ENCODE assay signal across 8 cellular contexts in genomic region chr3:17032407-17033034, GRCh38.
DNase-seq lines count a peak whose midpoint lies in the region; ATAC-seq and TF ChIP-seq lines count a peak whose summit lies in the region.

No MANE protein-coding gene starts in this region.

- no peak overlapping the region for H2AFZ ChIP-seq in SU-DHL-6 (ENCODE audit: low read depth, low read length, severe bottlenecking)

- no peak overlapping the region for H3K4me2 ChIP-seq in SU-DHL-6 (ENCODE audit: low read depth, low read length, poor library complexity, severe bottlenecking)

- ATAC-seq in GM18909 (IDR thresholded peaks at IDR 0.05; ENCODE audit: poor library complexity, unreplicated experiment) (no peak), HG03565 (IDR thresholded peaks at IDR 0.05; ENCODE audit: unreplicated experiment) (no peak)

- no peaks in the 10 kb centered on the region for H3K36me3 ChIP-seq in SU-DHL-6 (ENCODE audit: low read length)

- no peaks in the 10 kb centered on the region for H3F3A ChIP-seq in SU-DHL-6 (ENCODE audit: insufficient read depth)

- peak; percentile 57 for TF ChIP-seq CTCF in HFF-Myc (IDR thresholded peaks at IDR 0.05; ENCODE audit: low read depth, low read length, missing control alignments)
- TF ChIP-seq CTCF in SU-DHL-6 (IDR thresholded peaks at IDR 0.05; ENCODE audit: insufficient read depth, low read length, poor library complexity, severe bottlenecking): peak; percentile 36

- H3K4me3 ChIP-seq in HFF-Myc (replicated peaks; ENCODE audit: low read depth, low read length) (no peak overlapping the region), SU-DHL-6 (ENCODE audit: insufficient read depth, low read length, poor library complexity, severe bottlenecking) (no peak overlapping the region)

- DNase-seq in D341Med (ENCODE audit: low spot score) (peak; percentile 49), HFF-Myc (ENCODE audit: extremely low read depth, low read depth) (no peak), glomerular visceral epithelial cell (ENCODE audit: extremely low spot score) (peak; percentile 34), pulmonary artery endothelial cell (ENCODE audit: low read depth, low spot score) (peak; percentile 10), activated gamma-delta T cell treated with Interleukin-2 at 50 U/mL for 16 hours (no peak)

- H3K27me3 ChIP-seq in SU-DHL-6 (ENCODE audit: low read length): no peaks in the 10 kb centered on the region

- no peaks in the 10 kb centered on the region for H3K9me3 ChIP-seq in SU-DHL-6 (ENCODE audit: insufficient read depth, low read length)

- no peaks in the 10 kb centered on the region for H3K9me2 ChIP-seq in SU-DHL-6 (replicated peaks; ENCODE audit: insufficient read depth, low read length)

- no peaks in the 10 kb centered on the region for H3K79me2 ChIP-seq in SU-DHL-6 (ENCODE audit: insufficient read depth, low read length)

- no peak overlapping the region for H3K9ac ChIP-seq in SU-DHL-6 (ENCODE audit: low read length)

- no peaks in the 10 kb centered on the region for H4K20me1 ChIP-seq in SU-DHL-6 (ENCODE audit: low read depth, low read length)

- no peak overlapping the region for H3K27ac ChIP-seq in SU-DHL-6 (ENCODE audit: low read depth, low read length)

Comparison
In these comparisons a context has a peak if more than half of its experiments do, and no peak if none do; other contexts are left out.
1. DNase-seq: peak in D341Med (single experiment), glomerular visceral epithelial cell (single experiment) and pulmonary artery endothelial cell (single experiment); none in HFF-Myc (single experiment) and activated gamma-delta T cell treated with Interleukin-2 at 50 U/mL for 16 hours (single experiment).